Comparison of ENCODE assay signal across 18 cellular contexts in the genomic region with DNA sequence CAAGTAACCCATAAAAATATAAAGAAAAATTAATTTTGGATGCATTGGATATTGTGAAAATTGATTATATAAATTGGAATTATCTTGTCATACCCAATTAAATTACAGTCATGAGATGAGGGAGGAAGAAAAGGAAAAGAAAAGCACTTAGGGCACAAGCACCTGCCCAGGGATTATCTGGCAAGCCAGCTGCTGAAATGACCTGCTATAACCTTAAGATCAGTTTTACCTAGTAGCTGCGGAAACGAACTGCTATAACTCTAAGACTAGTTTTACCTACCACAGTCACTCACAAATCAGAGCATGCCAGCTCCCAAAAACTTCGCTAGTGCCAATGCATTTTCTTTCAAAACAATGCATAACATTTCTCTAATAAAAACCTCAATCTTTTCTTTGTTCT. TPM values are rescaled to one million over a fixed set of nuclear protein-coding genes. Genes with fewer than 3 reads are reported as not detected.
DNase-seq lines count a peak whose midpoint lies in the region; ATAC-seq and TF ChIP-seq lines count a peak whose summit lies in the region.
"Had no signal": no experiment of that assay in that cellular context is flagged by ENCODE, and none has a peak within 500 bp of the region (broad histone marks: within the 10 kb centered on the region; RNA-seq: fewer than 3 reads in every experiment).

No MANE protein-coding gene starts in this region.

- peak overlapping the region in 1 of 2 donors; percentile 52 for H3K4me3 Mint-ChIP-seq in CD14-positive monocyte
- H3K4me3 Mint-ChIP-seq in activated CD4-positive, alpha-beta memory T cell treated with anti-CD3 and anti-CD28 coated beads for 36 hours, result no peak overlapping the region
- H3K4me3 Mint-ChIP-seq: CD8-positive, alpha-beta T cell; GM23338 had no signal

- no peaks in the 10 kb centered on the region for H3K27me3 Mint-ChIP-seq in CD14-positive monocyte (ENCODE audit: low read depth in 3 of 3)
- no peaks in the 10 kb centered on the region for H3K27me3 Mint-ChIP-seq in activated CD4-positive, alpha-beta memory T cell treated with anti-CD3 and anti-CD28 coated beads for 36 hours

- peaks cover 19 to 33% of the 10 kb centered on the region in 2 donors for H3K36me3 Mint-ChIP-seq in CD14-positive monocyte
- H3K36me3 Mint-ChIP-seq in activated CD4-positive, alpha-beta memory T cell treated with anti-CD3 and anti-CD28 coated beads for 36 hours, result peaks cover 28% of the 10 kb centered on the region

- peak overlapping the region; percentile 64 to 99 (median 97) for H3K27ac Mint-ChIP-seq in CD14-positive monocyte
- no peak overlapping the region for H3K27ac Mint-ChIP-seq in activated CD4-positive, alpha-beta memory T cell treated with anti-CD3 and anti-CD28 coated beads for 36 hours
- H3K27ac Mint-ChIP-seq: CD8-positive, alpha-beta T cell; GM23338 had no signal

- peak overlapping the region; percentile 75 for H3K27ac ChIP-seq in HL-60 (replicated peaks)
- peak overlapping the region; percentile 86 for H3K27ac ChIP-seq in neutrophil
- H3K27ac ChIP-seq: A549, C4-2B had no signal

- TF ChIP-seq CTCF in CD14-positive monocyte (IDR thresholded peaks at IDR 0.05) (no peak), HL-60 (IDR thresholded peaks at IDR 0.05; ENCODE audit: insufficient read depth, low read length) (no peak), neutrophil (IDR thresholded peaks at IDR 0.05) (no peak)

- POLR2A ChIA-PET in activated CD4-positive, alpha-beta memory T cell treated with anti-CD3 and anti-CD28 coated beads for 36 hours (lab: Charles Lee), result interaction anchor here (0.6 kb wide), 1 partner anchor 28 kb away, joined by 3 read pairs; no protein-coding TSS in a partner anchor

- peaks cover 58 to 61% of the 10 kb centered on the region in 2 experiments for H3K4me1 ChIP-seq in neutrophil (ENCODE audit: control insufficient read depth in 1 of 2, insufficient read depth in 1 of 2, low read depth in 1 of 2, low read length in 1 of 2)
- H3K4me1 ChIP-seq: BE2C had no signal

- H3K4me3 ChIP-seq in HL-60 (replicated peaks; ENCODE audit: insufficient read depth, low read length), result no peak overlapping the region
- peak overlapping the region in 1 of 2 experiments; percentile 48 for H3K4me3 ChIP-seq in neutrophil (ENCODE audit: low read depth in 1 of 2, low read length in 1 of 2)
- H3K4me3 ChIP-seq: A549, GM23338 had no signal

- ATAC-seq in GM21526 (IDR thresholded peaks at IDR 0.05; ENCODE audit: low FRiP score, unreplicated experiment), result no peak
- ATAC-seq: A549; CD8-positive, alpha-beta T cell; GM23338 had no signal

- no peaks in the 10 kb centered on the region for H3K9me3 Mint-ChIP-seq in CD14-positive monocyte
- no peaks in the 10 kb centered on the region for H3K9me3 Mint-ChIP-seq in activated CD4-positive, alpha-beta memory T cell treated with anti-CD3 and anti-CD28 coated beads for 36 hours
- H3K9me3 Mint-ChIP-seq: CD8-positive, alpha-beta T cell; GM23338 had no signal

- no peak for TF ChIP-seq POLR2A in erythroblast (IDR thresholded peaks at IDR 0.05; ENCODE audit: low read length)

- intact Hi-C loops in CD14-positive monocyte (cut with micrococcal nuclease), result no loop called here
- intact Hi-C loops in activated CD4-positive, alpha-beta memory T cell treated with anti-CD3 and anti-CD28 coated beads for 36 hours (cut with micrococcal nuclease), result no loop called here

- peaks cover 6% of the 10 kb centered on the region for H3K36me3 ChIP-seq in neutrophil
- H3K36me3 ChIP-seq: BE2C had no signal

- peaks cover 51% of the 10 kb centered on the region for H3K4me1 Mint-ChIP-seq in CD14-positive monocyte
- peaks cover 23% of the 10 kb centered on the region for H3K4me1 Mint-ChIP-seq in activated CD4-positive, alpha-beta memory T cell treated with anti-CD3 and anti-CD28 coated beads for 36 hours (ENCODE audit: low read depth)
- H3K4me1 Mint-ChIP-seq: GM23338 had no signal

- CTCF ChIA-PET in activated CD4-positive, alpha-beta memory T cell treated with anti-CD3 and anti-CD28 coated beads for 36 hours (lab: Charles Lee), result interaction anchor here (0.6 kb wide), 2 partner anchors 96 to 1994 kb away, joined by 3 read pairs; no protein-coding TSS in a partner anchor

- DNase-seq in CD14-positive monocyte (ENCODE audit: low spot score) (no peak), HL-60 (ENCODE audit: low read depth in 1 of 2, low spot score in 1 of 2) (no peak), erythroblast (lab: John Stamatoyannopoulos, UW) (peak; percentile 40), SW480 (ENCODE audit: low spot score) (no peak), NCI-H526 (lab: John Stamatoyannopoulos, UW) (no peak)
- DNase-seq in activated CD4-positive, alpha-beta memory T cell treated with anti-CD3 and anti-CD28 coated beads for 36 hours, result no peak
- DNase-seq: BE2C; CD8-positive, alpha-beta T cell; COR-L47; DMS153; DMS79 treated with DMSO at 0.1 percent for 48 hours; EL; H7 had no signal

- no peaks in the 10 kb centered on the region for H3K9me3 ChIP-seq in neutrophil
- H3K9me3 ChIP-seq: A549, BE2C had no signal

- H3K27me3 ChIP-seq in HL-60 (ENCODE audit: insufficient read depth, poor library complexity, severe bottlenecking) (no peaks in the 10 kb centered on the region), neutrophil (no peaks in the 10 kb centered on the region)
- H3K27me3 ChIP-seq: BE2C had no signal

RNA-seq across cellular contexts. Expression of a gene that starts 26.2 kb away (rescaled TPM):
- 10 to 100 TPM; 30.9 to 31.7 TPM for polyA plus RNA-seq in CD14-positive monocyte
- 10 to 100 TPM; 25.9 to 30.7 TPM for total RNA-seq in activated CD4-positive, alpha-beta memory T cell treated with anti-CD3 and anti-CD28 coated beads for 36 hours

Comparison
In these comparisons a context has a peak if more than half of its experiments do, and no peak if none do; other contexts are left out.
1. DNase-seq: peak in erythroblast (2 of 2); none in CD14-positive monocyte (single experiment), HL-60 (0 of 2), SW480 (single experiment), activated CD4-positive, alpha-beta memory T cell treated with anti-CD3 and anti-CD28 coated beads for 36 hours (single experiment) and NCI-H526 (0 of 2).